In the genomic region with DNA sequence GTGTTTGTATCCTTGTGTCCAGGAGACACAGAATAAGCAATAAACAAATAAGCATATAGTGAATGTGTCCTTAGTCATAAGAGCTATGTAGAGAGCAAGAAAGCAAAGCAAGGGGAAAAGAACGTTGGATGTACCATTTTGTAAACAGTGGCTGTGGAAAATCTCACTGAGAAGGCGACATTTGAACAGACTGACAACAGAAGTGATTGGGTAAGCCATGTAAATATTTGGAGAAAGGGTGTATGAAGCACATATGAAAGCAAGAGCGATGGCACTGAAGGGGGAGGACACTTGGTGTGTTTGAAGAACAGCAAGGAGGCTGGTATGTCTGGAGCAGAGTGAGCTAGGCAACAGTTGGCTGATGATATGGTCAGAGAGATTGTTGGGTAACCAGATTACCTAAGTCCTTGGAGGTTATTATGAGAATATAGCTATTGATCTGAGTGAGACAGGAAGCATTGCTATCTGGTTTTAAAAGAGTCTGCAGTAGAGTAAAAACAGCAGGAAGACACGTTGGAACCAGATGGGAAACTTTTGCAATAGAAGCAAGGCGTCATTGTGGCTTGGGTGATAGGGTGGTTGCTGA, we compare ENCODE assay signal across 22 cellular contexts.
DNase-seq lines count a peak whose midpoint lies in the region; ATAC-seq and TF ChIP-seq lines count a peak whose summit lies in the region.
"Had no signal": no experiment of that assay in that cellular context is flagged by ENCODE, and none has a peak within 500 bp of the region (broad histone marks: within the 10 kb centered on the region; RNA-seq: fewer than 3 reads in every experiment).

No MANE protein-coding gene starts in this region.

- peaks cover 0 to 7% of the 10 kb centered on the region in 2 donors for H3K9me3 ChIP-seq in breast epithelium
- H3K9me3 ChIP-seq: sigmoid colon had no signal

- CTCF ChIA-PET in MCF 10A (lab: Yijun Ruan, JAX): no interaction called here

- peak; percentile 80 for ATAC-seq in stimulated activated effector memory CD8-positive, alpha-beta T cell treated with anti-CD3 and anti-CD28 coated beads, Interleukin-12 subunit alpha, Interleukin-12 subunit beta, amount 100 ng/mL, for 72 hours
- ATAC-seq in left ventricle myocardium superior: no peak
- ATAC-seq: Panc1 had no signal

- no peak overlapping the region for H3K27ac Mint-ChIP-seq in MCF 10A (ENCODE audit: low read depth, unreplicated experiment)
- H3K27ac Mint-ChIP-seq in activated T-helper 2 cell treated with anti-CD3 and anti-CD28 coated beads, Interferon-gamma antibody, Interleukin-2, Interleukin-4, amounts not matched to agents 10 μg/mL and 5 μg/mL and 100 μg/mL, durations not matched to agents 14 hours and 24 hours and 36 hours: peak overlapping the region; percentile 26
- no peak overlapping the region for H3K27ac Mint-ChIP-seq in stimulated activated effector memory CD8-positive, alpha-beta T cell treated with anti-CD3 and anti-CD28 coated beads, Interleukin-12 subunit alpha, Interleukin-12 subunit beta, amount 100 ng/mL, for 72 hours
- H3K27ac Mint-ChIP-seq: endodermal cell, H9 had no signal

- POLR2A ChIA-PET in MCF 10A (lab: Yijun Ruan, JAX): no interaction called here

- WGBS in lower leg skin, 2 donors: 50 to 52% methylated on average over 5 of the region's 5 CpGs

- no peak overlapping the region for H3K4me3 ChIP-seq in breast epithelium
- no peak overlapping the region for H3K4me3 ChIP-seq in lower leg skin (ENCODE audit: low read depth, poor library complexity, severe bottlenecking)
- H3K4me3 ChIP-seq: BLaER1, sigmoid colon, upper lobe of left lung had no signal

- H3K9me3 Mint-ChIP-seq in MCF 10A (ENCODE audit: unreplicated experiment): no peaks in the 10 kb centered on the region
- H3K9me3 Mint-ChIP-seq in activated T-helper 2 cell treated with anti-CD3 and anti-CD28 coated beads, Interferon-gamma antibody, Interleukin-2, Interleukin-4, amounts not matched to agents 10 μg/mL and 5 μg/mL and 100 μg/mL, durations not matched to agents 14 hours and 24 hours and 36 hours: peaks cover 13% of the 10 kb centered on the region
- peaks cover 7% of the 10 kb centered on the region for H3K9me3 Mint-ChIP-seq in stimulated activated effector memory CD8-positive, alpha-beta T cell treated with anti-CD3 and anti-CD28 coated beads, Interleukin-12 subunit alpha, Interleukin-12 subunit beta, amount 100 ng/mL, for 72 hours
- H3K9me3 Mint-ChIP-seq: H9 had no signal

- H3K27me3 Mint-ChIP-seq in MCF 10A (ENCODE audit: insufficient read depth, unreplicated experiment): no peaks in the 10 kb centered on the region
- H3K27me3 Mint-ChIP-seq in activated T-helper 2 cell treated with anti-CD3 and anti-CD28 coated beads, Interferon-gamma antibody, Interleukin-2, Interleukin-4, amounts not matched to agents 10 μg/mL and 5 μg/mL and 100 μg/mL, durations not matched to agents 14 hours and 24 hours and 36 hours (ENCODE audit: low read depth): no peaks in the 10 kb centered on the region

- H3K36me3 Mint-ChIP-seq in MCF 10A (ENCODE audit: insufficient read depth, unreplicated experiment): peaks cover 9% of the 10 kb centered on the region
- H3K36me3 Mint-ChIP-seq in activated T-helper 2 cell treated with anti-CD3 and anti-CD28 coated beads, Interferon-gamma antibody, Interleukin-2, Interleukin-4, amounts not matched to agents 10 μg/mL and 5 μg/mL and 100 μg/mL, durations not matched to agents 14 hours and 24 hours and 36 hours (ENCODE audit: low read depth): peaks cover 14% of the 10 kb centered on the region
- H3K36me3 Mint-ChIP-seq in stimulated activated effector memory CD8-positive, alpha-beta T cell treated with anti-CD3 and anti-CD28 coated beads, Interleukin-12 subunit alpha, Interleukin-12 subunit beta, amount 100 ng/mL, for 72 hours: no peaks in the 10 kb centered on the region

- no peak for TF ChIP-seq CTCF in MCF 10A (IDR thresholded peaks at IDR 0.05; ENCODE audit: unreplicated experiment)
- no peak for TF ChIP-seq CTCF in breast epithelium (IDR thresholded peaks at IDR 0.05)
- TF ChIP-seq CTCF in lower leg skin (IDR thresholded peaks at IDR 0.05): no peak

- H3K27ac ChIP-seq in breast epithelium: no peak overlapping the region
- H3K27ac ChIP-seq: BLaER1, KMS-11, sigmoid colon, upper lobe of left lung had no signal

- H3K27me3 ChIP-seq in breast epithelium: no peaks in the 10 kb centered on the region
- H3K27me3 ChIP-seq: BLaER1, sigmoid colon, upper lobe of left lung had no signal

- intact Hi-C loops in MCF 10A (cut with micrococcal nuclease): no loop called here
- intact Hi-C loops in breast epithelium (cut with DNase I; ENCODE audit: low total_unique reads): no loop called here
- intact Hi-C loops in activated T-helper 2 cell treated with anti-CD3 and anti-CD28 coated beads, Interferon-gamma antibody, Interleukin-2, Interleukin-4, amounts not matched to agents 10 μg/mL and 5 μg/mL and 100 μg/mL, durations not matched to agents 14 hours and 24 hours and 36 hours (cut with micrococcal nuclease): no loop called here
- intact Hi-C loops in left ventricle myocardium superior (cut with micrococcal nuclease): no loop called here
- intact Hi-C loops in lower leg skin (cut with DNase I; ENCODE audit: low total_unique reads): no loop called here

- no peaks in the 10 kb centered on the region for H3K4me1 ChIP-seq in breast epithelium
- H3K4me1 ChIP-seq: BLaER1, sigmoid colon, upper lobe of left lung had no signal

- TF ChIP-seq POLR2A in breast epithelium (IDR thresholded peaks at IDR 0.05): no peak
- no peak for TF ChIP-seq POLR2A in lower leg skin (IDR thresholded peaks at IDR 0.05)

- H3K4me3 Mint-ChIP-seq in MCF 10A (ENCODE audit: unreplicated experiment): no peak overlapping the region
- no peak overlapping the region for H3K4me3 Mint-ChIP-seq in activated T-helper 2 cell treated with anti-CD3 and anti-CD28 coated beads, Interferon-gamma antibody, Interleukin-2, Interleukin-4, amounts not matched to agents 10 μg/mL and 5 μg/mL and 100 μg/mL, durations not matched to agents 14 hours and 24 hours and 36 hours (ENCODE audit: low read depth)
- peak overlapping the region; percentile 5 for H3K4me3 Mint-ChIP-seq in stimulated activated effector memory CD8-positive, alpha-beta T cell treated with anti-CD3 and anti-CD28 coated beads, Interleukin-12 subunit alpha, Interleukin-12 subunit beta, amount 100 ng/mL, for 72 hours
- H3K4me3 Mint-ChIP-seq: endodermal cell, H9 had no signal

- DNase-seq in MCF 10A (ENCODE audit: unreplicated experiment): peak; percentile 46
- no peak for DNase-seq in breast epithelium (ENCODE audit: low spot score in 2 of 2)
- peak; percentile 49 for DNase-seq in HuH-7 (ENCODE audit: low spot score)
- DNase-seq in activated T-helper 2 cell treated with anti-CD3 and anti-CD28 coated beads, Interferon-gamma antibody, Interleukin-2, Interleukin-4, amounts not matched to agents 10 μg/mL and 5 μg/mL and 100 μg/mL, durations not matched to agents 14 hours and 24 hours and 36 hours (ENCODE audit: low spot score): no peak
- DNase-seq in stimulated activated effector memory CD8-positive, alpha-beta T cell treated with anti-CD3 and anti-CD28 coated beads, Interleukin-12 subunit alpha, Interleukin-12 subunit beta, amount 100 ng/mL, for 72 hours (ENCODE audit: low spot score in 2 of 2): no peak
- no peak for DNase-seq in left ventricle myocardium superior
- DNase-seq in lower leg skin (ENCODE audit: low spot score in 2 of 2): no peak
- no peak for DNase-seq in NCI-H446 (lab: John Stamatoyannopoulos, UW)
- DNase-seq: activated CD4-positive, CD25-positive, alpha-beta regulatory T cell; activated T-cell treated with anti-CD3 and anti-CD28 coated beads, Interleukin-2, amount 50 U/mL, for 1 hour; central memory CD4-positive, alpha-beta T cell; endodermal cell; H9; NCI-H1694; NCI-H510A; occipital lobe; sigmoid colon; stimulated activated CD4-positive, alpha-beta T cell treated with anti-CD3 and anti-CD28 coated beads, Interleukin-4, amount 100 ng/mL, for 4 hours; upper lobe of left lung had no signal

- H3K4me1 Mint-ChIP-seq in MCF 10A (ENCODE audit: insufficient read depth, unreplicated experiment): peaks cover 12% of the 10 kb centered on the region
- H3K4me1 Mint-ChIP-seq in activated T-helper 2 cell treated with anti-CD3 and anti-CD28 coated beads, Interferon-gamma antibody, Interleukin-2, Interleukin-4, amounts not matched to agents 10 μg/mL and 5 μg/mL and 100 μg/mL, durations not matched to agents 14 hours and 24 hours and 36 hours (ENCODE audit: low read depth): peaks cover 37% of the 10 kb centered on the region
- peaks cover 50% of the 10 kb centered on the region for H3K4me1 Mint-ChIP-seq in stimulated activated effector memory CD8-positive, alpha-beta T cell treated with anti-CD3 and anti-CD28 coated beads, Interleukin-12 subunit alpha, Interleukin-12 subunit beta, amount 100 ng/mL, for 72 hours

- BruUV-seq in MCF 10A (replicated peaks; lab: Mats Ljungman, UMichigan): no TSS peak

- H3K36me3 ChIP-seq in breast epithelium: no peaks in the 10 kb centered on the region
- H3K36me3 ChIP-seq: BLaER1, sigmoid colon, upper lobe of left lung had no signal

Comparison
In these comparisons a context has a peak if more than half of its experiments do, and no peak if none do; other contexts are left out.
1. DNase-seq: peak in MCF 10A (single experiment) and HuH-7 (single experiment); none in breast epithelium (0 of 2), activated T-helper 2 cell treated with anti-CD3 and anti-CD28 coated beads, Interferon-gamma antibody, Interleukin-2, Interleukin-4, amounts not matched to agents 10 μg/mL and 5 μg/mL and 100 μg/mL, durations not matched to agents 14 hours and 24 hours and 36 hours (single experiment), stimulated activated effector memory CD8-positive, alpha-beta T cell treated with anti-CD3 and anti-CD28 coated beads, Interleukin-12 subunit alpha, Interleukin-12 subunit beta, amount 100 ng/mL, for 72 hours (0 of 2), left ventricle myocardium superior (single experiment), lower leg skin (0 of 2) and NCI-H446 (0 of 2).